Comparison of ENCODE assay signal across 8 cellular contexts in the genomic region with DNA sequence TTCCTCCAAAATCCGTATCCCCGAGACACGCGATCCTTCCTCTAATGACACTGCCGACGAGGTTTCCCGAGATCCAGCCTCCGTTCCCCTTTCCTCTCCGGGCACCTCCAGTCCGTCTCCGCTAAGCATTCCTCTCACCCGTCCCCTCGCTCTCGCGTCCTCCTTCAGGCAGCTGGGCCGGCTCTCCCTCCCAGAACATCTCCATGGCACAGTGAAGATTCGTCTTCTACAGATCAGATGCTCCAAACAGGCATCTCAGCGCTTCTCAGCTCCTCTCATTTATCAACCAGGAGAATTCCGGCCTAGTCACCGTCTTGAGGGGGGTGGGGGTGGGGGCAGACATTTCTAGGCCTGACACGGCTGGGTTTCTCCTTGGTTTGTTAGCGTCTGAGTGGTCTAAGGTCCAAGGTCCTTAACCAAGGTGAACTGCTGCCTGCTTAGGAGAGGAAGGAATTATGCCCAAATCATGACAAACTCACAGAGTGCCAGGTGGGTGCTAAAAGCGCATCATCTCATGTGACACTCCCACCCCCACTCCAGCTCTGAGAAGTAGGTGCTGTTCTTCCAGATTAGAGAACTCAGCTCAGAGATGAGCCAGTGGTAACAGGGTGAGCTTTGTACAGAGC. TPM values are rescaled to one million over a fixed set of nuclear protein-coding genes. Genes with fewer than 3 reads are reported as not detected.
DNase-seq lines count a peak whose midpoint lies in the region; ATAC-seq and TF ChIP-seq lines count a peak whose summit lies in the region.

SPTBN2 (minus strand) TSS at position 457 of the 626 bp plus-strand sequence. CDS start 7,976 bp downstream, outside the sequence.

- peak within 1 kb of the TSS; percentile 15 for H3K27ac Mint-ChIP-seq in activated naive CD4-positive, alpha-beta T cell treated with anti-CD3 and anti-CD28 coated beads, Interleukin-2, amount 50 U/mL, for 24 hours
- H3K27ac Mint-ChIP-seq in T-helper 17 cell: no peak within 1 kb of the TSS

- H3K9me3 ChIP-seq in T-helper 17 cell (ENCODE audit: control insufficient read depth, low read length, poor library complexity, severe bottlenecking) (no peaks in the 10 kb centered on the region), ovary (no peaks in the 10 kb centered on the region)

- H3K27me3 Mint-ChIP-seq in activated naive CD4-positive, alpha-beta T cell treated with anti-CD3 and anti-CD28 coated beads, Interleukin-2, amount 50 U/mL, for 24 hours: peaks cover 31% of the 10 kb centered on the region
- H3K27me3 Mint-ChIP-seq in T-helper 17 cell: peaks cover 73% of the 10 kb centered on the region

- no peaks in the 10 kb centered on the region for H3K36me3 ChIP-seq in ovary

- ATAC-seq in T-helper 17 cell (no peak), foreskin keratinocyte (no peak), GM19324 (IDR thresholded peaks at IDR 0.05; ENCODE audit: low FRiP score, unreplicated experiment) (no peak)

- DNase-seq in activated naive CD4-positive, alpha-beta T cell treated with anti-CD3 and anti-CD28 coated beads, Interleukin-2, amount 50 U/mL, for 16 hours: no peak
- no peak for DNase-seq in T-helper 17 cell
- no peak for DNase-seq in foreskin keratinocyte
- no peak for DNase-seq in ovary
- DNase-seq in RPMI8226: no peak
- DNase-seq in stimulated activated CD4-positive, alpha-beta T cell treated with anti-CD3 and anti-CD28 coated beads, Interleukin-1b, Interleukin-23, amount 100 ng/mL, for 48 hours: no peak

- peaks cover 17% of the 10 kb centered on the region for H3K4me1 Mint-ChIP-seq in activated naive CD4-positive, alpha-beta T cell treated with anti-CD3 and anti-CD28 coated beads, Interleukin-2, amount 50 U/mL, for 24 hours
- H3K4me1 Mint-ChIP-seq in T-helper 17 cell: peaks cover 14% of the 10 kb centered on the region

- H3K27me3 ChIP-seq in foreskin keratinocyte (peaks cover 11% of the 10 kb centered on the region), ovary (no peaks in the 10 kb centered on the region)

- H3K36me3 Mint-ChIP-seq in activated naive CD4-positive, alpha-beta T cell treated with anti-CD3 and anti-CD28 coated beads, Interleukin-2, amount 50 U/mL, for 24 hours: no peaks in the 10 kb centered on the region
- peaks cover 15% of the 10 kb centered on the region for H3K36me3 Mint-ChIP-seq in T-helper 17 cell (ENCODE audit: low read depth)

- no peak within 1 kb of the TSS for H3K27ac ChIP-seq in foreskin keratinocyte
- H3K27ac ChIP-seq in ovary: peak within 1 kb of the TSS in 1 of 2 donors; percentile 36

- peak within 1 kb of the TSS; percentile 86 for H3K4me3 Mint-ChIP-seq in activated naive CD4-positive, alpha-beta T cell treated with anti-CD3 and anti-CD28 coated beads, Interleukin-2, amount 50 U/mL, for 24 hours
- H3K4me3 Mint-ChIP-seq in T-helper 17 cell: peak within 1 kb of the TSS; percentile 98

- WGBS in ovary, 3 donors: 11 to 14% (median 11%) methylated on average over 23 of the region's 23 CpGs

- peak within 1 kb of the TSS; percentile 29 for H3K4me3 ChIP-seq in ovary

- H3K9me3 Mint-ChIP-seq in activated naive CD4-positive, alpha-beta T cell treated with anti-CD3 and anti-CD28 coated beads, Interleukin-2, amount 50 U/mL, for 24 hours: no peaks in the 10 kb centered on the region

- no peaks in the 10 kb centered on the region for H3K4me1 ChIP-seq in foreskin keratinocyte
- H3K4me1 ChIP-seq in ovary (ENCODE audit: insufficient read depth): peaks cover 2% of the 10 kb centered on the region

- TF ChIP-seq CTCF in foreskin keratinocyte (conservative IDR thresholded peaks at IDR 0.05) (no peak), ovary (IDR thresholded peaks at IDR 0.05) (no peak)

- TF ChIP-seq POLR2A in ovary (IDR thresholded peaks at IDR 0.05): no peak

- no peak for TF ChIP-seq EP300 in ovary (IDR thresholded peaks at IDR 0.05)

- intact Hi-C loops in ovary (cut with DNase I): no loop called here

RNA-seq across cellular contexts. Expression of gene SPTBN2, which starts in this region (rescaled TPM):
- under 1 TPM in 1 of 2 donors, not detected in 1; 0.23 TPM for total RNA-seq in T-helper 17 cell
- total RNA-seq in foreskin keratinocyte: 20.9 and 22.9 TPM in 2 replicates
- polyA plus RNA-seq in foreskin keratinocyte: 10.9 and 12.5 TPM in 2 replicates
- total RNA-seq in ovary: 10 to 100 TPM in 3 of 7 donors, 1 to 10 TPM in 4; 1.5 to 26.9 (median 8.8) TPM
- 1 to 10 TPM; 1.4 to 1.9 TPM for polyA plus RNA-seq in ovary
